Comparison of ENCODE assay signal across 19 cellular contexts in genomic region chr15:69540622-69541021, GRCh38.
A peak's percentile ranks its signal among the peaks of the same experiment; 100 is the strongest.
DNase-seq lines count a peak whose midpoint lies in the region; ATAC-seq lines count a peak whose summit lies in the region.
"Had no signal": no experiment of that assay in that cellular context is flagged by ENCODE, and none has a peak within 500 bp of the region (broad histone marks: within the 10 kb centered on the region; RNA-seq: fewer than 3 reads in every experiment).

No MANE protein-coding gene starts in this region.

- no peak overlapping the region for H3K4me3 Mint-ChIP-seq in activated naive CD4-positive, alpha-beta T cell treated with anti-CD3 and anti-CD28 coated beads for 36 hours
- H3K4me3 Mint-ChIP-seq: activated CD4-positive, alpha-beta T cell treated with anti-CD3 and anti-CD28 coated beads, Interleukin-2, amount 10 ng/mL, durations not matched to agents 24 days and 14 days; GM23338 had no signal

- intact Hi-C loops in activated naive CD4-positive, alpha-beta T cell treated with anti-CD3 and anti-CD28 coated beads for 36 hours (cut with micrococcal nuclease): no loop called here

- ATAC-seq in HG03175 (IDR thresholded peaks at IDR 0.05; ENCODE audit: unreplicated experiment): no peak
- ATAC-seq: A549, body of pancreas, GM23338, K562, left lung had no signal

- H3K9me3 Mint-ChIP-seq in activated naive CD4-positive, alpha-beta T cell treated with anti-CD3 and anti-CD28 coated beads for 36 hours: no peaks in the 10 kb centered on the region
- H3K9me3 Mint-ChIP-seq: activated CD4-positive, alpha-beta T cell treated with anti-CD3 and anti-CD28 coated beads, Interleukin-2, amount 10 ng/mL, durations not matched to agents 24 days and 14 days; GM23338 had no signal

- H3K27me3 Mint-ChIP-seq in activated naive CD4-positive, alpha-beta T cell treated with anti-CD3 and anti-CD28 coated beads for 36 hours (ENCODE audit: low read depth): no peaks in the 10 kb centered on the region

- CTCF ChIA-PET in activated naive CD4-positive, alpha-beta T cell treated with anti-CD3 and anti-CD28 coated beads for 36 hours (lab: Charles Lee): no interaction called here

- H3K27ac Mint-ChIP-seq in activated naive CD4-positive, alpha-beta T cell treated with anti-CD3 and anti-CD28 coated beads for 36 hours: no peak overlapping the region
- H3K27ac Mint-ChIP-seq: activated CD4-positive, alpha-beta T cell treated with anti-CD3 and anti-CD28 coated beads, Interleukin-2, amount 10 ng/mL, durations not matched to agents 24 days and 14 days; GM23338 had no signal

- no peaks in the 10 kb centered on the region for H3K4me1 Mint-ChIP-seq in activated naive CD4-positive, alpha-beta T cell treated with anti-CD3 and anti-CD28 coated beads for 36 hours (ENCODE audit: low read depth)
- H3K4me1 Mint-ChIP-seq: activated CD4-positive, alpha-beta T cell treated with anti-CD3 and anti-CD28 coated beads, Interleukin-2, amount 10 ng/mL, durations not matched to agents 24 days and 14 days had no signal

- DNase-seq in NCI-H187 (lab: John Stamatoyannopoulos, UW) (peak; percentile 38 to 43), NCI-H187 treated with DMSO at 0.1 percent for 48 hours (lab: John Stamatoyannopoulos, UW) (no peak), NCI-H2081 (lab: John Stamatoyannopoulos, UW) (peak; percentile 77 to 96), SHP77 treated with DMSO at 0.1 percent for 48 hours (lab: John Stamatoyannopoulos, UW) (peak; percentile 87), pons (ENCODE audit: low spot score) (peak; percentile 46), HuH-7 (ENCODE audit: low spot score) (no peak)
- no peak for DNase-seq in activated naive CD4-positive, alpha-beta T cell treated with anti-CD3 and anti-CD28 coated beads for 36 hours
- DNase-seq: activated CD4-positive, alpha-beta T cell treated with anti-CD3 and anti-CD28 coated beads, Interleukin-2, amount 10 ng/mL, durations not matched to agents 24 days and 14 days; activated naive CD4-positive, alpha-beta T cell treated with anti-CD3 and anti-CD28 coated beads, Interleukin-2, amount 50 U/mL, for 16 hours; body of pancreas; foreskin fibroblast; left lung; OCI-M1; small intestine; stimulated activated naive CD4-positive, alpha-beta T cell had no signal

- H3K36me3 Mint-ChIP-seq in activated naive CD4-positive, alpha-beta T cell treated with anti-CD3 and anti-CD28 coated beads for 36 hours (ENCODE audit: low read depth): no peaks in the 10 kb centered on the region

Comparison
In these comparisons a context has a peak if more than half of its experiments do, and no peak if none do; other contexts are left out.
1. DNase-seq: peak in NCI-H187 (2 of 2), NCI-H2081 (2 of 2), SHP77 treated with DMSO at 0.1 percent for 48 hours (single experiment) and pons (single experiment); none in NCI-H187 treated with DMSO at 0.1 percent for 48 hours (single experiment), HuH-7 (single experiment) and activated naive CD4-positive, alpha-beta T cell treated with anti-CD3 and anti-CD28 coated beads for 36 hours (single experiment).